In the genomic region with DNA sequence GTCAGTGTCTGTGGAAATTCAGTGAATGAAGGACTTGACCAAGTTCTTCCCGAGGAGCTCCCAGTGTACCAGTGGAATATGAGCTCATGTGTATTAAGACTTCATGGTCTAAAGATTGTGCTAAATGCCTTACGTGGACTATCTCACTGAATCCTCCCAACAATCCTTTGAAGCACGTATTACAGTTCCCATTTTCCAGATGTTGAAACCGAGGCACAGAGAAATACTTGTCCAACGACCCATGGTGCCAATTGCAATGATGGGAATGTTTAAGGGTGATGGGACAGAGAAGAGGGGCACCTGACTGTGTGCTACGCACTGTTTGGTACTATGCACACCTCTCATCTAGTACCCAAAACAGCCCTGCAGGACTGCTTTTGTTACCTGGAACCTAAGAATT, we compare ENCODE assay signal across 33 cellular contexts.
"Had no signal": no experiment of that assay in that cellular context is flagged by ENCODE, and none has a peak within 500 bp of the region (broad histone marks: within the 10 kb centered on the region; RNA-seq: fewer than 3 reads in every experiment).

No MANE protein-coding gene starts in this region.

- H3K27ac ChIP-seq: adrenal gland, body of pancreas, brain microvascular endothelial cell, breast epithelium, VCaP had no signal

- DNase-seq: activated B cell treated with CpG ODN at 0.5 μM for 24 hours; activated CD4-positive, alpha-beta memory T cell treated with anti-CD3 and anti-CD28 coated beads for 36 hours; activated CD4-positive, alpha-beta T cell treated with anti-CD3 and anti-CD28 coated beads for 4 hours; activated CD4-positive, alpha-beta T cell treated with anti-CD3 and anti-CD28 coated beads, Interleukin-2, amount 50 U/mL, for 1 hour; activated CD4-positive, alpha-beta T cell treated with anti-CD3 and anti-CD28 coated beads, Interleukin-2, amount 50 U/mL, for 4 hours; activated CD4-positive, CD25-positive, alpha-beta regulatory T cell treated with anti-CD3 and anti-CD28 coated beads, Interleukin-2, amount 50 U/mL, for 72 hours; activated CD8-positive, alpha-beta memory T cell treated with anti-CD3 and anti-CD28 coated beads, Interleukin-2, amount 50 U/mL, for 4 hours; activated CD8-positive, alpha-beta T cell treated with anti-CD3 and anti-CD28 coated beads for 36 hours; activated effector memory CD4-positive, alpha-beta T cell treated with anti-CD3 and anti-CD28 coated beads, Interleukin-2, amount 50 U/mL, for 16 hours; activated gamma-delta T cell treated with Interleukin-2 at 50 U/mL for 16 hours; activated naive CD4-positive, alpha-beta T cell; activated naive CD4-positive, alpha-beta T cell treated with anti-CD3 and anti-CD28 coated beads for 36 hours; activated naive CD4-positive, alpha-beta T cell treated with anti-CD3 and anti-CD28 coated beads, Interleukin-2, amount 50 U/mL, for 16 hours; activated naive CD8-positive, alpha-beta T cell treated with anti-CD3 and anti-CD28 coated beads for 36 hours; activated T-cell treated with anti-CD3 and anti-CD28 coated beads for 4 hours; activated T-cell treated with anti-CD3 and anti-CD28 coated beads, Interleukin-2, amount 50 U/mL, for 1 hour; activated T-cell treated with anti-CD3 and anti-CD28 coated beads, Interleukin-2, amount 50 U/mL, for 4 hours; activated T-cell treated with anti-CD3 and anti-CD28 coated beads, Interleukin-2, amount 50 U/mL, for 72 hours; adrenal gland; amniotic stem cell; aorta; brain microvascular endothelial cell; central memory CD4-positive, alpha-beta T cell; T-helper 1 cell; T-helper 2 cell; T-helper 9 cell had no signal

- H3K27me3 ChIP-seq: adrenal gland, body of pancreas, brain microvascular endothelial cell had no signal

- FAIRE-seq: astrocyte, TTC549 had no signal

- H3K4me3 ChIP-seq: adrenal gland, body of pancreas, breast epithelium had no signal

- H3K4me1 ChIP-seq: breast epithelium had no signal

- H3K9me3 ChIP-seq: adrenal gland, body of pancreas, breast epithelium had no signal

- ATAC-seq: activated CD8-positive, alpha-beta T cell treated with anti-CD3 and anti-CD28 coated beads for 36 hours; activated naive CD4-positive, alpha-beta T cell treated with anti-CD3 and anti-CD28 coated beads, Interleukin-2, amount 50 U/mL, for 72 hours; activated T-cell treated with anti-CD3 and anti-CD28 coated beads, Interleukin-2, amount 50 U/mL, for 4 hours; activated T-cell treated with anti-CD3 and anti-CD28 coated beads, Interleukin-2, amount 50 U/mL, for 72 hours; activated T-helper 17 cell treated with anti-CD3 and anti-CD28 coated beads, Interleukin-2, amount 50 U/mL, for 72 hours; body of pancreas had no signal

- H3K36me3 ChIP-seq: adrenal gland, brain microvascular endothelial cell, breast epithelium had no signal
